Comparison of ENCODE assay signal across 14 cellular contexts in genomic region chr12:6292606-6293005, GRCh38. TPM values are rescaled to one million over a fixed set of nuclear protein-coding genes. Genes with fewer than 3 reads are reported as not detected.
DNase-seq lines count a peak whose midpoint lies in the region; ATAC-seq and TF ChIP-seq lines count a peak whose summit lies in the region.
"Had no signal": no experiment of that assay in that cellular context is flagged by ENCODE, and none has a peak within 500 bp of the region (broad histone marks: within the 10 kb centered on the region; RNA-seq: fewer than 3 reads in every experiment).

No MANE protein-coding gene starts in this region.

- DNase-seq in HCEC 1CT (peak; percentile 89), amniotic epithelial cell (ENCODE audit: low read depth) (peak; percentile 87), hepatocyte (ENCODE audit: low spot score) (no peak), stromal cell of bone marrow (ENCODE audit: low read depth) (peak; percentile 77), HEK293T (ENCODE audit: extremely low spot score) (no peak)
- DNase-seq: anterior cingulate cortex; CD4-positive, alpha-beta T cell; dorsolateral prefrontal cortex; MG63 had no signal

- peak overlapping the region; percentile 98 for H3K27ac ChIP-seq in hepatocyte
- H3K27ac ChIP-seq: dorsolateral prefrontal cortex, SK-N-MC, thoracic aorta had no signal

- no peak overlapping the region for H2AFZ ChIP-seq in hepatocyte

- 59% methylated on average over 2 of the region's 2 CpGs for WGBS in hepatocyte (ENCODE audit: low lambda C conversion rate, missing lambda C conversion rate)

- H4K20me1 ChIP-seq in hepatocyte (ENCODE audit: insufficient read depth, poor library complexity, severe bottlenecking) = no peaks in the 10 kb centered on the region

- POLR2A ChIA-PET in HEK293T (lab: Yijun Ruan, JAX) = no interaction called here

- ATAC-seq in HG02759 (IDR thresholded peaks at IDR 0.05; ENCODE audit: unreplicated experiment) = no peak
- no peak for ATAC-seq in GM18502 (IDR thresholded peaks at IDR 0.05; ENCODE audit: poor library complexity, unreplicated experiment)

- TF ChIP-seq CTCF in hepatocyte (IDR thresholded peaks at IDR 0.05; ENCODE audit: poor library complexity) = no peak

- no peak overlapping the region for H3K4me3 ChIP-seq in hepatocyte
- H3K4me3 ChIP-seq: dorsolateral prefrontal cortex, MG63, SK-N-MC, thoracic aorta had no signal

- H3K79me2 ChIP-seq in hepatocyte = no peaks in the 10 kb centered on the region

- H3K9me2 ChIP-seq in hepatocyte (replicated peaks; ENCODE audit: insufficient read depth) = no peaks in the 10 kb centered on the region

- H3K9me3 ChIP-seq in hepatocyte (ENCODE audit: low read depth) = no peaks in the 10 kb centered on the region
- H3K9me3 ChIP-seq: MG63, thoracic aorta had no signal

- no peaks in the 10 kb centered on the region for H3K36me3 ChIP-seq in hepatocyte (replicated peaks; ENCODE audit: insufficient read depth, low read depth)
- H3K36me3 ChIP-seq: MG63, thoracic aorta had no signal

- H3K4me2 ChIP-seq in hepatocyte = no peak overlapping the region

- CTCF ChIA-PET in HEK293T (lab: Yijun Ruan, JAX) = no interaction called here

- H3K4me1 ChIP-seq in hepatocyte (ENCODE audit: insufficient read depth) = peaks cover 38% of the 10 kb centered on the region

- H3K27me3 ChIP-seq in hepatocyte = no peaks in the 10 kb centered on the region
- H3K27me3 ChIP-seq: MG63 had no signal

TF ChIP-seq in HEK293T, 16 proteins besides CTCF, POLR2A, EP300 and RAD21:
- TF ChIP-seq ELF4 (IDR thresholded peaks at IDR 0.05) = no peak
- no peak for TF ChIP-seq FOXM1 (IDR thresholded peaks at IDR 0.05; ENCODE audit: borderline replicate concordance)
- TF ChIP-seq HDGF (IDR thresholded peaks at IDR 0.05; ENCODE audit: borderline replicate concordance) = no peak
- TF ChIP-seq TARDBP (IDR thresholded peaks at IDR 0.05) = no peak
- no peak for TF ChIP-seq FOXA1 (IDR thresholded peaks at IDR 0.05)
- no peak for TF ChIP-seq L3MBTL2 (conservative IDR thresholded peaks at IDR 0.05)
- TF ChIP-seq PKNOX1 (IDR thresholded peaks at IDR 0.05) = no peak
- TF ChIP-seq CTBP1 (IDR thresholded peaks at IDR 0.05; ENCODE audit: borderline replicate concordance) = no peak
- TF ChIP-seq SP1 (IDR thresholded peaks at IDR 0.05) = no peak
- TF ChIP-seq NFRKB (IDR thresholded peaks at IDR 0.05) = no peak
- no peak for TF ChIP-seq BHLHE40 (IDR thresholded peaks at IDR 0.05; ENCODE audit: borderline replicate concordance)
- no peak for TF ChIP-seq ARNT (IDR thresholded peaks at IDR 0.05)
- TF ChIP-seq ZNF384 (IDR thresholded peaks at IDR 0.05) = no peak
- no peak for TF ChIP-seq LEF1 (IDR thresholded peaks at IDR 0.05; ENCODE audit: borderline replicate concordance)
- no peak for TF ChIP-seq FOXK2 (IDR thresholded peaks at IDR 0.05)
- no peak for TF ChIP-seq SUZ12 (IDR thresholded peaks at IDR 0.05)

RNA-seq across cellular contexts. Expression of gene PLEKHG6, which starts 17.9 kb away (rescaled TPM):
- total RNA-seq in hepatocyte = 36.3 and 85.7 TPM in 2 replicates
- polyA plus RNA-seq in hepatocyte = 43.6 and 52.2 TPM in 2 replicates
- total RNA-seq: CD4-positive, alpha-beta T cell; mononuclear cell had no signal

RNA-seq across cellular contexts. Expression of gene TNFRSF1A, which starts 49.3 kb away (rescaled TPM):
- total RNA-seq in hepatocyte = 110 and 147 TPM in 2 replicates
- 168 and 188 TPM in 2 replicates for polyA plus RNA-seq in hepatocyte

Comparison
In these comparisons a context has a peak if more than half of its experiments do, and no peak if none do; other contexts are left out.
1. DNase-seq: peak in HCEC 1CT (single experiment), amniotic epithelial cell (single experiment) and stromal cell of bone marrow (single experiment); none in hepatocyte (single experiment) and HEK293T (single experiment).